In the genomic region with DNA sequence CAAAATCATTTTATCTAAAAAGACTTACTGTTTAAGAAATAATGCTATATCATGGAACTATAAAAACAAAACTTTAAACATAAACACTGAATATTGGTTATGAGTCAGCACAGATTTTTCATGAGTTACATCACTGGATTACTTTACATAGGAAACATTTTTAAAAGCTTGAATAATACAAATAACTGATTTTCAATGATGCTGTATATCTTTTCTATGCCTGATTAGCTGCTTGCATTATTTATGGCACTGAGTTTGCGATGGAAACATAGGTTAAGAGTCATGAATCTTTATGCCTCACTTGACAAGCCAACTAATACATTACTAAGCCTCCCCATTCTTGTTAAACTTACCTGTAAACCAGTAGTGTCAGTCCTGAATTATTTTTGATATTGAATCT, we compare ENCODE assay signal across 34 cellular contexts.
DNase-seq lines count a peak whose midpoint lies in the region; ATAC-seq and TF ChIP-seq lines count a peak whose summit lies in the region.
"Had no signal": no experiment of that assay in that cellular context is flagged by ENCODE, and none has a peak within 500 bp of the region (broad histone marks: within the 10 kb centered on the region; RNA-seq: fewer than 3 reads in every experiment).

No MANE protein-coding gene starts in this region.

- H3K4me3 Mint-ChIP-seq in activated T-cell treated with anti-CD3 and anti-CD28 coated beads, Interleukin-2, amount 50 U/mL, for 72 hours: no peak overlapping the region
- H3K4me3 Mint-ChIP-seq in endothelial cell (ENCODE audit: unreplicated experiment): no peak overlapping the region
- H3K4me3 Mint-ChIP-seq: activated CD4-positive, alpha-beta memory T cell treated with anti-CD3 and anti-CD28 coated beads, Interleukin-2, amount 10 ng/mL, durations not matched to agents 7 days and 5 days; activated naive CD4-positive, alpha-beta T cell treated with anti-CD3 and anti-CD28 coated beads, Interleukin-2, amount 10 ng/mL, durations not matched to agents 7 days and 5 days; CD4-positive, alpha-beta T cell; effector memory CD8-positive, alpha-beta T cell; neural progenitor cell had no signal

- H3K9me3 Mint-ChIP-seq in activated T-cell treated with anti-CD3 and anti-CD28 coated beads, Interleukin-2, amount 50 U/mL, for 72 hours: peaks cover 3 to 6% of the 10 kb centered on the region in 2 donors
- H3K9me3 Mint-ChIP-seq in endothelial cell (ENCODE audit: unreplicated experiment): no peaks in the 10 kb centered on the region
- H3K9me3 Mint-ChIP-seq: neural progenitor cell had no signal

- H3K4me1 Mint-ChIP-seq in activated T-cell treated with anti-CD3 and anti-CD28 coated beads, Interleukin-2, amount 50 U/mL, for 72 hours (ENCODE audit: low read depth): no peaks in the 10 kb centered on the region
- no peaks in the 10 kb centered on the region for H3K4me1 Mint-ChIP-seq in endothelial cell (ENCODE audit: unreplicated experiment)
- H3K4me1 Mint-ChIP-seq: activated CD4-positive, alpha-beta memory T cell treated with anti-CD3 and anti-CD28 coated beads, Interleukin-2, amount 10 ng/mL, durations not matched to agents 7 days and 5 days; activated naive CD4-positive, alpha-beta T cell treated with anti-CD3 and anti-CD28 coated beads, Interleukin-2, amount 10 ng/mL, durations not matched to agents 7 days and 5 days; neural progenitor cell had no signal

- no peaks in the 10 kb centered on the region for H3K27me3 Mint-ChIP-seq in activated T-cell treated with anti-CD3 and anti-CD28 coated beads, Interleukin-2, amount 50 U/mL, for 72 hours (ENCODE audit: low read depth)
- no peaks in the 10 kb centered on the region for H3K27me3 Mint-ChIP-seq in endothelial cell (ENCODE audit: unreplicated experiment)
- H3K27me3 Mint-ChIP-seq: activated CD4-positive, alpha-beta memory T cell treated with anti-CD3 and anti-CD28 coated beads, Interleukin-2, amount 10 ng/mL, durations not matched to agents 7 days and 5 days; activated naive CD4-positive, alpha-beta T cell treated with anti-CD3 and anti-CD28 coated beads, Interleukin-2, amount 10 ng/mL, durations not matched to agents 7 days and 5 days; CD4-positive, alpha-beta T cell; effector memory CD8-positive, alpha-beta T cell had no signal

- H3K36me3 Mint-ChIP-seq in activated T-cell treated with anti-CD3 and anti-CD28 coated beads, Interleukin-2, amount 50 U/mL, for 72 hours (ENCODE audit: insufficient read depth in 2 of 2): no peaks in the 10 kb centered on the region
- no peaks in the 10 kb centered on the region for H3K36me3 Mint-ChIP-seq in endothelial cell (ENCODE audit: low read depth, unreplicated experiment)
- H3K36me3 Mint-ChIP-seq: activated naive CD4-positive, alpha-beta T cell treated with anti-CD3 and anti-CD28 coated beads, Interleukin-2, amount 10 ng/mL, durations not matched to agents 7 days and 5 days; neural progenitor cell had no signal

- no peak for ATAC-seq in activated T-cell treated with anti-CD3 and anti-CD28 coated beads, Interleukin-2, amount 50 U/mL, for 72 hours (replicated peaks in 1 of 2)
- no peak for ATAC-seq in GM19463 (IDR thresholded peaks at IDR 0.05; ENCODE audit: unreplicated experiment)
- ATAC-seq: effector memory CD8-positive, alpha-beta T cell; esophagus mucosa; GM12878; left lung had no signal

- DNase-seq in A172 (ENCODE audit: low spot score) (peak; percentile 19), M059J (ENCODE audit: low read depth) (peak; percentile 15), astrocyte of the spinal cord (ENCODE audit: low read depth, low spot score) (peak; percentile 55), fibroblast of the conjunctiva (ENCODE audit: low read depth) (peak; percentile 4), DMS79 (lab: John Stamatoyannopoulos, UW) (no peak), endothelial cell (ENCODE audit: low spot score) (no peak)
- no peak for DNase-seq in activated T-cell treated with anti-CD3 and anti-CD28 coated beads, Interleukin-2, amount 50 U/mL, for 72 hours
- DNase-seq: activated CD4-positive, alpha-beta memory T cell treated with anti-CD3 and anti-CD28 coated beads, Interleukin-2, amount 10 ng/mL, durations not matched to agents 7 days and 5 days; activated CD8-positive, alpha-beta memory T cell treated with anti-CD3 and anti-CD28 coated beads, Interleukin-2, amount 50 U/mL, for 48 hours; activated naive CD4-positive, alpha-beta T cell treated with anti-CD3 and anti-CD28 coated beads, Interleukin-2, amount 10 ng/mL, durations not matched to agents 7 days and 5 days; AML-193; anterior cingulate cortex; CD4-positive, alpha-beta T cell; effector memory CD8-positive, alpha-beta T cell; EL; H7; Karpas-422; left lung; NCI-H1417; NCI-H2081 treated with DMSO at 0.1 percent for 48 hours; NCI-H345; NCI-H748 treated with DMSO at 0.1 percent for 48 hours; Peyer's patch; stimulated activated naive CD4-positive, alpha-beta T cell; SW 1271; T-helper 9 cell; upper lobe of left lung had no signal

- in situ Hi-C loops in astrocyte of the spinal cord (cut with HindIII; ENCODE audit: low sequenced_read_pairs): no loop called here

- TF ChIP-seq CTCF in astrocyte of the spinal cord (IDR thresholded peaks at IDR 0.05; ENCODE audit: low read depth, low read length) (no peak), endothelial cell (IDR thresholded peaks at IDR 0.05; ENCODE audit: unreplicated experiment) (no peak)

- no peak overlapping the region for H3K27ac Mint-ChIP-seq in activated T-cell treated with anti-CD3 and anti-CD28 coated beads, Interleukin-2, amount 50 U/mL, for 72 hours
- no peak overlapping the region for H3K27ac Mint-ChIP-seq in endothelial cell (ENCODE audit: unreplicated experiment)
- H3K27ac Mint-ChIP-seq: activated CD4-positive, alpha-beta memory T cell treated with anti-CD3 and anti-CD28 coated beads, Interleukin-2, amount 10 ng/mL, durations not matched to agents 7 days and 5 days; activated naive CD4-positive, alpha-beta T cell treated with anti-CD3 and anti-CD28 coated beads, Interleukin-2, amount 10 ng/mL, durations not matched to agents 7 days and 5 days; CD4-positive, alpha-beta T cell; effector memory CD8-positive, alpha-beta T cell; neural progenitor cell had no signal

- H3K4me3 ChIP-seq in astrocyte of the spinal cord (ENCODE audit: low read depth, low read length): no peak overlapping the region
- H3K4me3 ChIP-seq: coronary artery, GM12878, left lung, neural progenitor cell, Peyer's patch, skin epidermis, suprapubic skin, upper lobe of left lung had no signal

Comparison
In these comparisons a context has a peak if more than half of its experiments do, and no peak if none do; other contexts are left out.
1. DNase-seq: peak in A172 (single experiment), M059J (single experiment), astrocyte of the spinal cord (single experiment) and fibroblast of the conjunctiva (single experiment); none in activated T-cell treated with anti-CD3 and anti-CD28 coated beads, Interleukin-2, amount 50 U/mL, for 72 hours (0 of 2), DMS79 (single experiment) and endothelial cell (single experiment).